ENCODE assay signal across 1 cellular context in genomic region chr19:50490991-50491472, GRCh38.
TF ChIP-seq lines count a peak whose summit lies in the region.

No MANE protein-coding gene starts in this region.

TF ChIP-seq in H1, 55 proteins besides CTCF, POLR2A, EP300 and RAD21:
- TF ChIP-seq SP1 (IDR thresholded peaks at IDR 0.05; ENCODE audit: low read depth, low read length) = no peak
- no peak for TF ChIP-seq CTBP2 (IDR thresholded peaks at IDR 0.05; ENCODE audit: borderline replicate concordance, insufficient read depth, insufficient read length, low read length)
- no peak for TF ChIP-seq TCF12 (IDR thresholded peaks at IDR 0.05; ENCODE audit: low read depth, low read length)
- no peak for TF ChIP-seq HDAC2 (IDR thresholded peaks at IDR 0.05; ENCODE audit: borderline replicate concordance in 1 of 2, low read depth in 2 of 2, low read length in 2 of 2)
- TF ChIP-seq SUZ12 (IDR thresholded peaks at IDR 0.05; ENCODE audit: low read length) = no peak
- no peak for TF ChIP-seq YY1 (IDR thresholded peaks at IDR 0.05; ENCODE audit: low read depth, low read length)
- TF ChIP-seq SRF (IDR thresholded peaks at IDR 0.05; ENCODE audit: low read depth, low read length) = no peak
- no peak for TF ChIP-seq PHF8 (conservative IDR thresholded peaks at IDR 0.05; ENCODE audit: low read depth, low read length)
- TF ChIP-seq CBX5 (IDR thresholded peaks at IDR 0.05; ENCODE audit: low read depth, low read length) = no peak
- TF ChIP-seq POU5F1 (IDR thresholded peaks at IDR 0.05; ENCODE audit: low read depth, low read length) = no peak
- TF ChIP-seq MAFK (IDR thresholded peaks at IDR 0.05; ENCODE audit: low read depth, low read length) = no peak
- TF ChIP-seq CREB1 (IDR thresholded peaks at IDR 0.05) = no peak
- TF ChIP-seq TAF1 (IDR thresholded peaks at IDR 0.05; ENCODE audit: low read depth, low read length) = no peak
- TF ChIP-seq CHD7 (IDR thresholded peaks at IDR 0.05; ENCODE audit: insufficient replicate concordance, low read length) = no peak
- no peak for TF ChIP-seq NANOG (IDR thresholded peaks at IDR 0.05; ENCODE audit: insufficient read depth, low read depth, low read length, poor library complexity, severe bottlenecking)
- no peak for TF ChIP-seq JUND (IDR thresholded peaks at IDR 0.05; ENCODE audit: low read length)
- no peak for TF ChIP-seq SP2 (IDR thresholded peaks at IDR 0.05; ENCODE audit: low read length)
- no peak for TF ChIP-seq E2F6 (IDR thresholded peaks at IDR 0.05)
